In the genomic region with DNA sequence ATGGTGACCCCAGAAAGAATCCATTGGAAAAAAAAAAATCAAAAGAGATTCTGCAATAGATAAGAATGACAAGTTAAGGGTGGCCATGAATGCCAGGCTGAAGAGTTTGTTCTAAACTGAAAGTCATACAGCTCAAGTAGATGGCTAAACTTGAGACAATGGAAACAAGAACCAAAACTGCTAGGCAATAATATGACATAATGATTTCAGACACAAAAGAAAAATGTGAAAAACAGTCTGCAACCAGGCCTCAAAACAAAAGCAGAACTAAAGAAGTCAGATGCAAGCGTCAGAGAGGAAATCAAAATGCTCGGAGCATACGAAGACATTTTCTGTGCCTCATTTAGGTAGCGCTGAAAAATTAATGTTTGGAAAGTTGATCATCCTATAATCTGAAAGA, we compare ENCODE assay signal across 1 cellular context.
TF ChIP-seq lines count a peak whose summit lies in the region.

No MANE protein-coding gene starts in this region.

TF ChIP-seq in GM12878, 131 proteins besides CTCF, POLR2A, EP300 and RAD21 (continues in another document):
- TF ChIP-seq ATF7 (IDR thresholded peaks at IDR 0.05; ENCODE audit: low read depth) (peak; percentile 99), NFYA (IDR thresholded peaks at IDR 0.05; ENCODE audit: borderline replicate concordance, low read depth, low read length) (no peak), ETV6 (conservative IDR thresholded peaks at IDR 0.05 in 1 of 2, IDR thresholded peaks at IDR 0.05 in 1 of 2; ENCODE audit: borderline replicate concordance in 1 of 2, low read depth in 1 of 2) (no peak), ZNF217 (IDR thresholded peaks at IDR 0.05) (no peak), POLR2AphosphoS5 (IDR thresholded peaks at IDR 0.05; ENCODE audit: low read length) (0 out of 2 replicates have a peak, but pooled peaks have one; percentile 44), NFIC (IDR thresholded peaks at IDR 0.05; ENCODE audit: low read depth, low read length) (no peak), CBX5 (IDR thresholded peaks at IDR 0.05; ENCODE audit: low read depth) (no peak), RAD51 (IDR thresholded peaks at IDR 0.05) (no peak), PAX8 (IDR thresholded peaks at IDR 0.05) (no peak), TCF12 (IDR thresholded peaks at IDR 0.05; ENCODE audit: low read depth, low read length) (no peak), JUNB (IDR thresholded peaks at IDR 0.05) (peak; percentile 33; the same call in 1 of the 2 replicates), NFXL1 (IDR thresholded peaks at IDR 0.05; ENCODE audit: borderline replicate concordance) (no peak), TCF7 (IDR thresholded peaks at IDR 0.05; ENCODE audit: borderline replicate concordance) (no peak), ZBED1 (IDR thresholded peaks at IDR 0.05; ENCODE audit: borderline replicate concordance) (no peak), ASH2L (IDR thresholded peaks at IDR 0.05; ENCODE audit: borderline replicate concordance, low read depth) (no peak), DPF2 (IDR thresholded peaks at IDR 0.05) (no peak), NBN (IDR thresholded peaks at IDR 0.05) (peak; percentile 49; the same call in 1 of the 2 replicates), WRNIP1 (IDR thresholded peaks at IDR 0.05; ENCODE audit: borderline replicate concordance, low read depth, low read length) (no peak), CREB1 (IDR thresholded peaks at IDR 0.05; ENCODE audit: low read depth) (peak; percentile 40; the same call in 1 of the 2 replicates), RB1 (IDR thresholded peaks at IDR 0.05; ENCODE audit: borderline replicate concordance) (no peak), SREBF1 (IDR thresholded peaks at IDR 0.05; ENCODE audit: low read length) (no peak), ZNF622 (IDR thresholded peaks at IDR 0.05) (no peak), NR2F1 (conservative IDR thresholded peaks at IDR 0.05) (no peak), FOXK2 (IDR thresholded peaks at IDR 0.05) (peak; percentile 57), CBFB (IDR thresholded peaks at IDR 0.05; ENCODE audit: low read depth) (no peak)
- TF ChIP-seq, protein P1, sequence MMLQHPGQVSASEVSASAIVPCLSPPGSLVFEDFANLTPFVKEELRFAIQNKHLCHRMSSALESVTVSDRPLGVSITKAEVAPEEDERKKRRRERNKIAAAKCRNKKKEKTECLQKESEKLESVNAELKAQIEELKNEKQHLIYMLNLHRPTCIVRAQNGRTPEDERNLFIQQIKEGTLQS (IDR thresholded peaks at IDR 0.05; ENCODE audit: borderline replicate concordance, extremely low read depth, low read depth, low read length): no peak
- TF ChIP-seq, protein P2, sequence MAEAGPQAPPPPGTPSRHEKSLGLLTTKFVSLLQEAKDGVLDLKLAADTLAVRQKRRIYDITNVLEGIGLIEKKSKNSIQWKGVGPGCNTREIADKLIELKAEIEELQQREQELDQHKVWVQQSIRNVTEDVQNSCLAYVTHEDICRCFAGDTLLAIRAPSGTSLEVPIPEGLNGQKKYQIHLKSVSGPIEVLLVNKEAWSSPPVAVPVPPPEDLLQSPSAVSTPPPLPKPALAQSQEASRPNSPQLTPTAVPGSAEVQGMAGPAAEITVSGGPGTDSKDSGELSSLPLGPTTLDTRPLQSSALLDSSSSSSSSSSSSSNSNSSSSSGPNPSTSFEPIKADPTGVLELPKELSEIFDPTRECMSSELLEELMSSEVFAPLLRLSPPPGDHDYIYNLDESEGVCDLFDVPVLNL (IDR thresholded peaks at IDR 0.05; ENCODE audit: low read depth, low read length): no peak
- TF ChIP-seq, protein P3, sequence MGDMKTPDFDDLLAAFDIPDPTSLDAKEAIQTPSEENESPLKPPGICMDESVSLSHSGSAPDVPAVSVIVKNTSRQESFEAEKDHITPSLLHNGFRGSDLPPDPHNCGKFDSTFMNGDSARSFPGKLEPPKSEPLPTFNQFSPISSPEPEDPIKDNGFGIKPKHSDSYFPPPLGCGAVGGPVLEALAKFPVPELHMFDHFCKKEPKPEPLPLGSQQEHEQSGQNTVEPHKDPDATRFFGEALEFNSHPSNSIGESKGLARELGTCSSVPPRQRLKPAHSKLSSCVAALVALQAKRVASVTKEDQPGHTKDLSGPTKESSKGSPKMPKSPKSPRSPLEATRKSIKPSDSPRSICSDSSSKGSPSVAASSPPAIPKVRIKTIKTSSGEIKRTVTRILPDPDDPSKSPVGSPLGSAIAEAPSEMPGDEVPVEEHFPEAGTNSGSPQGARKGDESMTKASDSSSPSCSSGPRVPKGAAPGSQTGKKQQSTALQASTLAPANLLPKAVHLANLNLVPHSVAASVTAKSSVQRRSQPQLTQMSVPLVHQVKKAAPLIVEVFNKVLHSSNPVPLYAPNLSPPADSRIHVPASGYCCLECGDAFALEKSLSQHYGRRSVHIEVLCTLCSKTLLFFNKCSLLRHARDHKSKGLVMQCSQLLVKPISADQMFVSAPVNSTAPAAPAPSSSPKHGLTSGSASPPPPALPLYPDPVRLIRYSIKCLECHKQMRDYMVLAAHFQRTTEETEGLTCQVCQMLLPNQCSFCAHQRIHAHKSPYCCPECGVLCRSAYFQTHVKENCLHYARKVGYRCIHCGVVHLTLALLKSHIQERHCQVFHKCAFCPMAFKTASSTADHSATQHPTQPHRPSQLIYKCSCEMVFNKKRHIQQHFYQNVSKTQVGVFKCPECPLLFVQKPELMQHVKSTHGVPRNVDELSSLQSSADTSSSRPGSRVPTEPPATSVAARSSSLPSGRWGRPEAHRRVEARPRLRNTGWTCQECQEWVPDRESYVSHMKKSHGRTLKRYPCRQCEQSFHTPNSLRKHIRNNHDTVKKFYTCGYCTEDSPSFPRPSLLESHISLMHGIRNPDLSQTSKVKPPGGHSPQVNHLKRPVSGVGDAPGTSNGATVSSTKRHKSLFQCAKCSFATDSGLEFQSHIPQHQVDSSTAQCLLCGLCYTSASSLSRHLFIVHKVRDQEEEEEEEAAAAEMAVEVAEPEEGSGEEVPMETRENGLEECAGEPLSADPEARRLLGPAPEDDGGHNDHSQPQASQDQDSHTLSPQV (IDR thresholded peaks at IDR 0.05): peak; percentile 66; the same call in 1 of the 2 replicates
- TF ChIP-seq, protein P4, sequence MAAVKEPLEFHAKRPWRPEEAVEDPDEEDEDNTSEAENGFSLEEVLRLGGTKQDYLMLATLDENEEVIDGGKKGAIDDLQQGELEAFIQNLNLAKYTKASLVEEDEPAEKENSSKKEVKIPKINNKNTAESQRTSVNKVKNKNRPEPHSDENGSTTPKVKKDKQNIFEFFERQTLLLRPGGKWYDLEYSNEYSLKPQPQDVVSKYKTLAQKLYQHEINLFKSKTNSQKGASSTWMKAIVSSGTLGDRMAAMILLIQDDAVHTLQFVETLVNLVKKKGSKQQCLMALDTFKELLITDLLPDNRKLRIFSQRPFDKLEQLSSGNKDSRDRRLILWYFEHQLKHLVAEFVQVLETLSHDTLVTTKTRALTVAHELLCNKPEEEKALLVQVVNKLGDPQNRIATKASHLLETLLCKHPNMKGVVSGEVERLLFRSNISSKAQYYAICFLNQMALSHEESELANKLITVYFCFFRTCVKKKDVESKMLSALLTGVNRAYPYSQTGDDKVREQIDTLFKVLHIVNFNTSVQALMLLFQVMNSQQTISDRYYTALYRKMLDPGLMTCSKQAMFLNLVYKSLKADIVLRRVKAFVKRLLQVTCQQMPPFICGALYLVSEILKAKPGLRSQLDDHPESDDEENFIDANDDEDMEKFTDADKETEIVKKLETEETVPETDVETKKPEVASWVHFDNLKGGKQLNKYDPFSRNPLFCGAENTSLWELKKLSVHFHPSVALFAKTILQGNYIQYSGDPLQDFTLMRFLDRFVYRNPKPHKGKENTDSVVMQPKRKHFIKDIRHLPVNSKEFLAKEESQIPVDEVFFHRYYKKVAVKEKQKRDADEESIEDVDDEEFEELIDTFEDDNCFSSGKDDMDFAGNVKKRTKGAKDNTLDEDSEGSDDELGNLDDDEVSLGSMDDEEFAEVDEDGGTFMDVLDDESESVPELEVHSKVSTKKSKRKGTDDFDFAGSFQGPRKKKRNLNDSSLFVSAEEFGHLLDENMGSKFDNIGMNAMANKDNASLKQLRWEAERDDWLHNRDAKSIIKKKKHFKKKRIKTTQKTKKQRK (IDR thresholded peaks at IDR 0.05; ENCODE audit: low read depth, low read length): no peak
- TF ChIP-seq, protein P5, sequence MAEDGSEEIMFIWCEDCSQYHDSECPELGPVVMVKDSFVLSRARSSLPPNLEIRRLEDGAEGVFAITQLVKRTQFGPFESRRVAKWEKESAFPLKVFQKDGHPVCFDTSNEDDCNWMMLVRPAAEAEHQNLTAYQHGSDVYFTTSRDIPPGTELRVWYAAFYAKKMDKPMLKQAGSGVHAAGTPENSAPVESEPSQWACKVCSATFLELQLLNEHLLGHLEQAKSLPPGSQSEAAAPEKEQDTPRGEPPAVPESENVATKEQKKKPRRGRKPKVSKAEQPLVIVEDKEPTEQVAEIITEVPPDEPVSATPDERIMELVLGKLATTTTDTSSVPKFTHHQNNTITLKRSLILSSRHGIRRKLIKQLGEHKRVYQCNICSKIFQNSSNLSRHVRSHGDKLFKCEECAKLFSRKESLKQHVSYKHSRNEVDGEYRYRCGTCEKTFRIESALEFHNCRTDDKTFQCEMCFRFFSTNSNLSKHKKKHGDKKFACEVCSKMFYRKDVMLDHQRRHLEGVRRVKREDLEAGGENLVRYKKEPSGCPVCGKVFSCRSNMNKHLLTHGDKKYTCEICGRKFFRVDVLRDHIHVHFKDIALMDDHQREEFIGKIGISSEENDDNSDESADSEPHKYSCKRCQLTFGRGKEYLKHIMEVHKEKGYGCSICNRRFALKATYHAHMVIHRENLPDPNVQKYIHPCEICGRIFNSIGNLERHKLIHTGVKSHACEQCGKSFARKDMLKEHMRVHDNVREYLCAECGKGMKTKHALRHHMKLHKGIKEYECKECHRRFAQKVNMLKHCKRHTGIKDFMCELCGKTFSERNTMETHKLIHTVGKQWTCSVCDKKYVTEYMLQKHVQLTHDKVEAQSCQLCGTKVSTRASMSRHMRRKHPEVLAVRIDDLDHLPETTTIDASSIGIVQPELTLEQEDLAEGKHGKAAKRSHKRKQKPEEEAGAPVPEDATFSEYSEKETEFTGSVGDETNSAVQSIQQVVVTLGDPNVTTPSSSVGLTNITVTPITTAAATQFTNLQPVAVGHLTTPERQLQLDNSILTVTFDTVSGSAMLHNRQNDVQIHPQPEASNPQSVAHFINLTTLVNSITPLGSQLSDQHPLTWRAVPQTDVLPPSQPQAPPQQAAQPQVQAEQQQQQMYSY (CRISPR knock-in tag; IDR thresholded peaks at IDR 0.05): no peak
- TF ChIP-seq, protein P6, sequence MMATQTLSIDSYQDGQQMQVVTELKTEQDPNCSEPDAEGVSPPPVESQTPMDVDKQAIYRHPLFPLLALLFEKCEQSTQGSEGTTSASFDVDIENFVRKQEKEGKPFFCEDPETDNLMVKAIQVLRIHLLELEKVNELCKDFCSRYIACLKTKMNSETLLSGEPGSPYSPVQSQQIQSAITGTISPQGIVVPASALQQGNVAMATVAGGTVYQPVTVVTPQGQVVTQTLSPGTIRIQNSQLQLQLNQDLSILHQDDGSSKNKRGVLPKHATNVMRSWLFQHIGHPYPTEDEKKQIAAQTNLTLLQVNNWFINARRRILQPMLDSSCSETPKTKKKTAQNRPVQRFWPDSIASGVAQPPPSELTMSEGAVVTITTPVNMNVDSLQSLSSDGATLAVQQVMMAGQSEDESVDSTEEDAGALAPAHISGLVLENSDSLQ (IDR thresholded peaks at IDR 0.05): peak; percentile 69
- TF ChIP-seq, protein P7, sequence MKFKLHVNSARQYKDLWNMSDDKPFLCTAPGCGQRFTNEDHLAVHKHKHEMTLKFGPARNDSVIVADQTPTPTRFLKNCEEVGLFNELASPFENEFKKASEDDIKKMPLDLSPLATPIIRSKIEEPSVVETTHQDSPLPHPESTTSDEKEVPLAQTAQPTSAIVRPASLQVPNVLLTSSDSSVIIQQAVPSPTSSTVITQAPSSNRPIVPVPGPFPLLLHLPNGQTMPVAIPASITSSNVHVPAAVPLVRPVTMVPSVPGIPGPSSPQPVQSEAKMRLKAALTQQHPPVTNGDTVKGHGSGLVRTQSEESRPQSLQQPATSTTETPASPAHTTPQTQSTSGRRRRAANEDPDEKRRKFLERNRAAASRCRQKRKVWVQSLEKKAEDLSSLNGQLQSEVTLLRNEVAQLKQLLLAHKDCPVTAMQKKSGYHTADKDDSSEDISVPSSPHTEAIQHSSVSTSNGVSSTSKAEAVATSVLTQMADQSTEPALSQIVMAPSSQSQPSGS (IDR thresholded peaks at IDR 0.05; ENCODE audit: low read length): peak; percentile 88
- TF ChIP-seq, protein P8, sequence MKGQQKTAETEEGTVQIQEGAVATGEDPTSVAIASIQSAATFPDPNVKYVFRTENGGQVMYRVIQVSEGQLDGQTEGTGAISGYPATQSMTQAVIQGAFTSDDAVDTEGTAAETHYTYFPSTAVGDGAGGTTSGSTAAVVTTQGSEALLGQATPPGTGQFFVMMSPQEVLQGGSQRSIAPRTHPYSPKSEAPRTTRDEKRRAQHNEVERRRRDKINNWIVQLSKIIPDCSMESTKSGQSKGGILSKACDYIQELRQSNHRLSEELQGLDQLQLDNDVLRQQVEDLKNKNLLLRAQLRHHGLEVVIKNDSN (IDR thresholded peaks at IDR 0.05; ENCODE audit: borderline replicate concordance, extremely low read length, insufficient read depth, low read depth, low read length): no peak
- TF ChIP-seq, protein P9, sequence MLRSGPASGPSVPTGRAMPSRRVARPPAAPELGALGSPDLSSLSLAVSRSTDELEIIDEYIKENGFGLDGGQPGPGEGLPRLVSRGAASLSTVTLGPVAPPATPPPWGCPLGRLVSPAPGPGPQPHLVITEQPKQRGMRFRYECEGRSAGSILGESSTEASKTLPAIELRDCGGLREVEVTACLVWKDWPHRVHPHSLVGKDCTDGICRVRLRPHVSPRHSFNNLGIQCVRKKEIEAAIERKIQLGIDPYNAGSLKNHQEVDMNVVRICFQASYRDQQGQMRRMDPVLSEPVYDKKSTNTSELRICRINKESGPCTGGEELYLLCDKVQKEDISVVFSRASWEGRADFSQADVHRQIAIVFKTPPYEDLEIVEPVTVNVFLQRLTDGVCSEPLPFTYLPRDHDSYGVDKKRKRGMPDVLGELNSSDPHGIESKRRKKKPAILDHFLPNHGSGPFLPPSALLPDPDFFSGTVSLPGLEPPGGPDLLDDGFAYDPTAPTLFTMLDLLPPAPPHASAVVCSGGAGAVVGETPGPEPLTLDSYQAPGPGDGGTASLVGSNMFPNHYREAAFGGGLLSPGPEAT (IDR thresholded peaks at IDR 0.05; ENCODE audit: low read depth): peak; percentile 48; the same call in 1 of the 2 replicates
- TF ChIP-seq, protein P10, sequence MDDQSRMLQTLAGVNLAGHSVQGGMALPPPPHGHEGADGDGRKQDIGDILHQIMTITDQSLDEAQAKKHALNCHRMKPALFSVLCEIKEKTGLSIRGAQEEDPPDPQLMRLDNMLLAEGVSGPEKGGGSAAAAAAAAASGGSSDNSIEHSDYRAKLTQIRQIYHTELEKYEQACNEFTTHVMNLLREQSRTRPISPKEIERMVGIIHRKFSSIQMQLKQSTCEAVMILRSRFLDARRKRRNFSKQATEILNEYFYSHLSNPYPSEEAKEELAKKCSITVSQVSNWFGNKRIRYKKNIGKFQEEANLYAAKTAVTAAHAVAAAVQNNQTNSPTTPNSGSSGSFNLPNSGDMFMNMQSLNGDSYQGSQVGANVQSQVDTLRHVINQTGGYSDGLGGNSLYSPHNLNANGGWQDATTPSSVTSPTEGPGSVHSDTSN (IDR thresholded peaks at IDR 0.05; ENCODE audit: insufficient replicate concordance, low read depth, low read length): no peak
